ENCODE assay signal across 21 cellular contexts in genomic region chr13:110816500-110816899, GRCh38.
"Had no signal": no experiment of that assay in that cellular context is flagged by ENCODE, and none has a peak within 500 bp of the region (broad histone marks: within the 10 kb centered on the region; RNA-seq: fewer than 3 reads in every experiment).

No MANE protein-coding gene starts in this region.

- H3K4me1 ChIP-seq: colonic mucosa had no signal

- H3K36me3 ChIP-seq: colonic mucosa, esophagus muscularis mucosa, gastrocnemius medialis, tibial artery had no signal

- DNase-seq: activated CD4-positive, alpha-beta T cell treated with anti-CD3 and anti-CD28 coated beads, Interleukin-2, amount 10 ng/mL, durations not matched to agents 24 days and 14 days; activated CD8-positive, alpha-beta T cell treated with anti-CD3 and anti-CD28 coated beads for 36 hours; activated naive CD4-positive, alpha-beta T cell; activated naive CD8-positive, alpha-beta T cell treated with anti-CD3 and anti-CD28 coated beads for 36 hours; activated T-cell treated with anti-CD3 and anti-CD28 coated beads, Interleukin-2, amount 50 U/mL, for 4 hours; colonic mucosa; dorsolateral prefrontal cortex; effector memory CD8-positive, alpha-beta T cell; gastrocnemius medialis; mucosa of descending colon; naive B cell; posterior cingulate gyrus; retina; stimulated activated CD4-positive, alpha-beta T cell treated with anti-CD3 and anti-CD28 coated beads, Interleukin-12 subunit alpha, Interleukin-12 subunit beta, amount 100 ng/mL, for 4 hours; stimulated activated CD4-positive, alpha-beta T cell treated with anti-CD3 and anti-CD28 coated beads, Interleukin-4, amount 100 ng/mL, for 4 hours; stimulated activated naive CD8-positive, alpha-beta T cell treated with anti-CD3 and anti-CD28 coated beads, Interleukin-15, amount 100 ng/mL, for 72 hours had no signal

- H3K27ac ChIP-seq: colonic mucosa, dorsolateral prefrontal cortex, esophagus muscularis mucosa, gastrocnemius medialis, tibial artery had no signal

- ATAC-seq: activated CD4-positive, CD25-positive, alpha-beta regulatory T cell treated with anti-CD3 and anti-CD28 coated beads, Interleukin-2, amount 50 U/mL, for 24 hours; activated CD8-positive, alpha-beta T cell treated with anti-CD3 and anti-CD28 coated beads for 36 hours; activated T-cell treated with anti-CD3 and anti-CD28 coated beads, Interleukin-2, amount 50 U/mL, for 4 hours; effector memory CD8-positive, alpha-beta T cell; gastrocnemius medialis; stimulated activated naive CD8-positive, alpha-beta T cell treated with anti-CD3 and anti-CD28 coated beads, Interleukin-15, amount 100 ng/mL, for 72 hours had no signal

- H3K27me3 ChIP-seq: colonic mucosa had no signal

- H3K36me3 Mint-ChIP-seq: activated naive CD8-positive, alpha-beta T cell treated with anti-CD3 and anti-CD28 coated beads for 36 hours; naive B cell had no signal

- H3K4me3 Mint-ChIP-seq: activated CD4-positive, alpha-beta T cell treated with anti-CD3 and anti-CD28 coated beads, Interleukin-2, amount 10 ng/mL, durations not matched to agents 24 days and 14 days; activated CD8-positive, alpha-beta T cell treated with anti-CD3 and anti-CD28 coated beads for 36 hours; activated naive CD8-positive, alpha-beta T cell treated with anti-CD3 and anti-CD28 coated beads for 36 hours; activated T-cell treated with anti-CD3 and anti-CD28 coated beads, Interleukin-2, amount 50 U/mL, for 4 hours; central memory CD8-positive, alpha-beta T cell; effector memory CD8-positive, alpha-beta T cell; naive B cell; stimulated activated naive CD8-positive, alpha-beta T cell treated with anti-CD3 and anti-CD28 coated beads, Interleukin-15, amount 100 ng/mL, for 72 hours had no signal

- H3K9me3 Mint-ChIP-seq: activated CD4-positive, alpha-beta T cell treated with anti-CD3 and anti-CD28 coated beads, Interleukin-2, amount 10 ng/mL, durations not matched to agents 24 days and 14 days; activated CD8-positive, alpha-beta T cell treated with anti-CD3 and anti-CD28 coated beads for 36 hours; activated naive CD8-positive, alpha-beta T cell treated with anti-CD3 and anti-CD28 coated beads for 36 hours; activated T-cell treated with anti-CD3 and anti-CD28 coated beads, Interleukin-2, amount 50 U/mL, for 4 hours; activated T-helper 2 cell treated with anti-CD3 and anti-CD28 coated beads, Interferon-gamma antibody, Interleukin-2, Interleukin-4, amounts not matched to agents 10 μg/mL and 5 μg/mL and 100 μg/mL, durations not matched to agents 14 hours and 24 hours and 36 hours; central memory CD8-positive, alpha-beta T cell; effector memory CD8-positive, alpha-beta T cell; naive B cell; stimulated activated naive CD8-positive, alpha-beta T cell treated with anti-CD3 and anti-CD28 coated beads, Interleukin-15, amount 100 ng/mL, for 72 hours had no signal

- H3K27ac Mint-ChIP-seq: activated CD4-positive, alpha-beta T cell treated with anti-CD3 and anti-CD28 coated beads, Interleukin-2, amount 10 ng/mL, durations not matched to agents 24 days and 14 days; activated CD8-positive, alpha-beta T cell treated with anti-CD3 and anti-CD28 coated beads for 36 hours; activated naive CD8-positive, alpha-beta T cell treated with anti-CD3 and anti-CD28 coated beads for 36 hours; activated T-helper 2 cell treated with anti-CD3 and anti-CD28 coated beads, Interferon-gamma antibody, Interleukin-2, Interleukin-4, amounts not matched to agents 10 μg/mL and 5 μg/mL and 100 μg/mL, durations not matched to agents 14 hours and 24 hours and 36 hours; effector memory CD8-positive, alpha-beta T cell; stimulated activated naive CD8-positive, alpha-beta T cell treated with anti-CD3 and anti-CD28 coated beads, Interleukin-15, amount 100 ng/mL, for 72 hours had no signal

- H3K9me3 ChIP-seq: colonic mucosa, esophagus muscularis mucosa, gastrocnemius medialis, mucosa of descending colon, tibial artery had no signal

- H3K4me3 ChIP-seq: colonic mucosa, dorsolateral prefrontal cortex, esophagus muscularis mucosa, gastrocnemius medialis, mucosa of descending colon, tibial artery had no signal
